In genomic region chr4:106038012-106038411, GRCh38 we compare ENCODE assay signal across 1 cellular context.
TF ChIP-seq lines count a peak whose summit lies in the region.

No MANE protein-coding gene starts in this region.

TF ChIP-seq in H1, 55 proteins besides CTCF, POLR2A, EP300 and RAD21:
- no peak for TF ChIP-seq YY1 (IDR thresholded peaks at IDR 0.05; ENCODE audit: low read depth, low read length)
- no peak for TF ChIP-seq BRCA1 (IDR thresholded peaks at IDR 0.05; ENCODE audit: low read depth, low read length)
- no peak for TF ChIP-seq GTF2F1 (IDR thresholded peaks at IDR 0.05; ENCODE audit: borderline replicate concordance, low read depth, low read length)
- TF ChIP-seq, protein P1, sequence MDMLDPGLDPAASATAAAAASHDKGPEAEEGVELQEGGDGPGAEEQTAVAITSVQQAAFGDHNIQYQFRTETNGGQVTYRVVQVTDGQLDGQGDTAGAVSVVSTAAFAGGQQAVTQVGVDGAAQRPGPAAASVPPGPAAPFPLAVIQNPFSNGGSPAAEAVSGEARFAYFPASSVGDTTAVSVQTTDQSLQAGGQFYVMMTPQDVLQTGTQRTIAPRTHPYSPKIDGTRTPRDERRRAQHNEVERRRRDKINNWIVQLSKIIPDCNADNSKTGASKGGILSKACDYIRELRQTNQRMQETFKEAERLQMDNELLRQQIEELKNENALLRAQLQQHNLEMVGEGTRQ (IDR thresholded peaks at IDR 0.05; ENCODE audit: low read length), result no peak
- no peak for TF ChIP-seq CBX5 (IDR thresholded peaks at IDR 0.05; ENCODE audit: low read depth, low read length)
- TF ChIP-seq RNF2 (IDR thresholded peaks at IDR 0.05; ENCODE audit: borderline replicate concordance, low read depth, low read length, missing control alignments, poor library complexity, severe bottlenecking), result no peak
- TF ChIP-seq CTBP2 (IDR thresholded peaks at IDR 0.05; ENCODE audit: borderline replicate concordance, insufficient read depth, insufficient read length, low read length), result no peak
- no peak for TF ChIP-seq POU5F1 (IDR thresholded peaks at IDR 0.05; ENCODE audit: low read depth, low read length)
- no peak for TF ChIP-seq CHD2 (IDR thresholded peaks at IDR 0.05; ENCODE audit: low read length)
- TF ChIP-seq, protein P2, sequence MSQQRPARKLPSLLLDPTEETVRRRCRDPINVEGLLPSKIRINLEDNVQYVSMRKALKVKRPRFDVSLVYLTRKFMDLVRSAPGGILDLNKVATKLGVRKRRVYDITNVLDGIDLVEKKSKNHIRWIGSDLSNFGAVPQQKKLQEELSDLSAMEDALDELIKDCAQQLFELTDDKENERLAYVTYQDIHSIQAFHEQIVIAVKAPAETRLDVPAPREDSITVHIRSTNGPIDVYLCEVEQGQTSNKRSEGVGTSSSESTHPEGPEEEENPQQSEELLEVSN (IDR thresholded peaks at IDR 0.05), result no peak
- no peak for TF ChIP-seq EZH2 (IDR thresholded peaks at IDR 0.05; ENCODE audit: low read depth, low read length, severe bottlenecking)
- TF ChIP-seq, protein P3, sequence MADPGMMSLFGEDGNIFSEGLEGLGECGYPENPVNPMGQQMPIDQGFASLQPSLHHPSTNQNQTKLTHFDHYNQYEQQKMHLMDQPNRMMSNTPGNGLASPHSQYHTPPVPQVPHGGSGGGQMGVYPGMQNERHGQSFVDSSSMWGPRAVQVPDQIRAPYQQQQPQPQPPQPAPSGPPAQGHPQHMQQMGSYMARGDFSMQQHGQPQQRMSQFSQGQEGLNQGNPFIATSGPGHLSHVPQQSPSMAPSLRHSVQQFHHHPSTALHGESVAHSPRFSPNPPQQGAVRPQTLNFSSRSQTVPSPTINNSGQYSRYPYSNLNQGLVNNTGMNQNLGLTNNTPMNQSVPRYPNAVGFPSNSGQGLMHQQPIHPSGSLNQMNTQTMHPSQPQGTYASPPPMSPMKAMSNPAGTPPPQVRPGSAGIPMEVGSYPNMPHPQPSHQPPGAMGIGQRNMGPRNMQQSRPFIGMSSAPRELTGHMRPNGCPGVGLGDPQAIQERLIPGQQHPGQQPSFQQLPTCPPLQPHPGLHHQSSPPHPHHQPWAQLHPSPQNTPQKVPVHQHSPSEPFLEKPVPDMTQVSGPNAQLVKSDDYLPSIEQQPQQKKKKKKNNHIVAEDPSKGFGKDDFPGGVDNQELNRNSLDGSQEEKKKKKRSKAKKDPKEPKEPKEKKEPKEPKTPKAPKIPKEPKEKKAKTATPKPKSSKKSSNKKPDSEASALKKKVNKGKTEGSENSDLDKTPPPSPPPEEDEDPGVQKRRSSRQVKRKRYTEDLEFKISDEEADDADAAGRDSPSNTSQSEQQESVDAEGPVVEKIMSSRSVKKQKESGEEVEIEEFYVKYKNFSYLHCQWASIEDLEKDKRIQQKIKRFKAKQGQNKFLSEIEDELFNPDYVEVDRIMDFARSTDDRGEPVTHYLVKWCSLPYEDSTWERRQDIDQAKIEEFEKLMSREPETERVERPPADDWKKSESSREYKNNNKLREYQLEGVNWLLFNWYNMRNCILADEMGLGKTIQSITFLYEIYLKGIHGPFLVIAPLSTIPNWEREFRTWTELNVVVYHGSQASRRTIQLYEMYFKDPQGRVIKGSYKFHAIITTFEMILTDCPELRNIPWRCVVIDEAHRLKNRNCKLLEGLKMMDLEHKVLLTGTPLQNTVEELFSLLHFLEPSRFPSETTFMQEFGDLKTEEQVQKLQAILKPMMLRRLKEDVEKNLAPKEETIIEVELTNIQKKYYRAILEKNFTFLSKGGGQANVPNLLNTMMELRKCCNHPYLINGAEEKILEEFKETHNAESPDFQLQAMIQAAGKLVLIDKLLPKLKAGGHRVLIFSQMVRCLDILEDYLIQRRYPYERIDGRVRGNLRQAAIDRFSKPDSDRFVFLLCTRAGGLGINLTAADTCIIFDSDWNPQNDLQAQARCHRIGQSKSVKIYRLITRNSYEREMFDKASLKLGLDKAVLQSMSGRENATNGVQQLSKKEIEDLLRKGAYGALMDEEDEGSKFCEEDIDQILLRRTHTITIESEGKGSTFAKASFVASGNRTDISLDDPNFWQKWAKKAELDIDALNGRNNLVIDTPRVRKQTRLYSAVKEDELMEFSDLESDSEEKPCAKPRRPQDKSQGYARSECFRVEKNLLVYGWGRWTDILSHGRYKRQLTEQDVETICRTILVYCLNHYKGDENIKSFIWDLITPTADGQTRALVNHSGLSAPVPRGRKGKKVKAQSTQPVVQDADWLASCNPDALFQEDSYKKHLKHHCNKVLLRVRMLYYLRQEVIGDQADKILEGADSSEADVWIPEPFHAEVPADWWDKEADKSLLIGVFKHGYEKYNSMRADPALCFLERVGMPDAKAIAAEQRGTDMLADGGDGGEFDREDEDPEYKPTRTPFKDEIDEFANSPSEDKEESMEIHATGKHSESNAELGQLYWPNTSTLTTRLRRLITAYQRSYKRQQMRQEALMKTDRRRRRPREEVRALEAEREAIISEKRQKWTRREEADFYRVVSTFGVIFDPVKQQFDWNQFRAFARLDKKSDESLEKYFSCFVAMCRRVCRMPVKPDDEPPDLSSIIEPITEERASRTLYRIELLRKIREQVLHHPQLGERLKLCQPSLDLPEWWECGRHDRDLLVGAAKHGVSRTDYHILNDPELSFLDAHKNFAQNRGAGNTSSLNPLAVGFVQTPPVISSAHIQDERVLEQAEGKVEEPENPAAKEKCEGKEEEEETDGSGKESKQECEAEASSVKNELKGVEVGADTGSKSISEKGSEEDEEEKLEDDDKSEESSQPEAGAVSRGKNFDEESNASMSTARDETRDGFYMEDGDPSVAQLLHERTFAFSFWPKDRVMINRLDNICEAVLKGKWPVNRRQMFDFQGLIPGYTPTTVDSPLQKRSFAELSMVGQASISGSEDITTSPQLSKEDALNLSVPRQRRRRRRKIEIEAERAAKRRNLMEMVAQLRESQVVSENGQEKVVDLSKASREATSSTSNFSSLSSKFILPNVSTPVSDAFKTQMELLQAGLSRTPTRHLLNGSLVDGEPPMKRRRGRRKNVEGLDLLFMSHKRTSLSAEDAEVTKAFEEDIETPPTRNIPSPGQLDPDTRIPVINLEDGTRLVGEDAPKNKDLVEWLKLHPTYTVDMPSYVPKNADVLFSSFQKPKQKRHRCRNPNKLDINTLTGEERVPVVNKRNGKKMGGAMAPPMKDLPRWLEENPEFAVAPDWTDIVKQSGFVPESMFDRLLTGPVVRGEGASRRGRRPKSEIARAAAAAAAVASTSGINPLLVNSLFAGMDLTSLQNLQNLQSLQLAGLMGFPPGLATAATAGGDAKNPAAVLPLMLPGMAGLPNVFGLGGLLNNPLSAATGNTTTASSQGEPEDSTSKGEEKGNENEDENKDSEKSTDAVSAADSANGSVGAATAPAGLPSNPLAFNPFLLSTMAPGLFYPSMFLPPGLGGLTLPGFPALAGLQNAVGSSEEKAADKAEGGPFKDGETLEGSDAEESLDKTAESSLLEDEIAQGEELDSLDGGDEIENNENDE (IDR thresholded peaks at IDR 0.05; ENCODE audit: insufficient replicate concordance, low read length), result no peak
- TF ChIP-seq NANOG (IDR thresholded peaks at IDR 0.05; ENCODE audit: insufficient read depth, low read depth, low read length, poor library complexity, severe bottlenecking), result no peak
- no peak for TF ChIP-seq RXRA (IDR thresholded peaks at IDR 0.05; ENCODE audit: insufficient read depth, low read depth, low read length)
- no peak for TF ChIP-seq HDAC2 (IDR thresholded peaks at IDR 0.05; ENCODE audit: borderline replicate concordance in 1 of 2, low read depth in 2 of 2, low read length in 2 of 2)
- TF ChIP-seq KDM1A (IDR thresholded peaks at IDR 0.05; ENCODE audit: borderline replicate concordance, low read length), result no peak
- no peak for TF ChIP-seq SIN3A (conservative IDR thresholded peaks at IDR 0.05 in 1 of 2, IDR thresholded peaks at IDR 0.05 in 1 of 2; ENCODE audit: low read depth in 1 of 2, low read length in 2 of 2)
TF ChIP-seq in H1: peak in this region for 0.
